ENCODE assay signal across 8 cellular contexts in the genomic region with DNA sequence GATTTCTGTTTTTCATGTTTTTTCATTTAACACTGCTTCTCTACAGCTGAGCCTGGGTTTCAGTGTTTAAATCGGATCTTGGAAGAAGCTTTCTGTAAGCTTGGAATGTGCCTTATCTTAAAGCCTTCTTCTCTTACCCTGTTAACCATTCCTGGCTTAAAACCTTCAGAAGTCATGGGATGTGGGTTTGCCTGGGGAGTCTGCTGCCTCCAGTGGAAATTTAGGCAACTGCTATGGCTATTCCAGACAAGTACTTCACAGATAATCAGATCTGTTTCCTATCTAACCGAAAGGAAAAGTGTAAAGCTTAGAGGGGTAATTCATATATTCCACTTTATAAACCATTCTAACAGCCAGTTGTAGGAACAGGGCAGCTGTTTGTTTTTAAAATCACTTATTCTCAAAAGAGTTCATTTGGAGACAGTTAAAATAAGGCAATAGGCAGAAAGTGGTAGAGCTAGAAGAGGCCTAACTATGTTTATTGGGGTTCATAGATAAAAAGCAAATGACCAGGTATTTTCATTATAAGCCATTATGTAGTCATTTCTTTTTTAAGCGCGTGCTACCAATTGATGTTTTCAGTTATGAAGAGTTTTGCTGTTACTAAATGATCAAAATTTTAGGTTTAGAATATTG.
DNase-seq lines count a peak whose midpoint lies in the region; ATAC-seq and TF ChIP-seq lines count a peak whose summit lies in the region.

No MANE protein-coding gene starts in this region.

- WGBS in gastroesophageal sphincter (ENCODE audit: low coverage in 1 of 2), 2 donors = 60 to 82% methylated on average over 3 to 4 of the region's 4 CpGs
- WGBS in psoas muscle, 3 donors = 60 to 66% (median 64%) methylated on average over 4 of the region's 4 CpGs

- peak; percentile 62 to 69 (median 66) for TF ChIP-seq CTCF in gastroesophageal sphincter (IDR thresholded peaks at IDR 0.05)
- TF ChIP-seq CTCF in psoas muscle (IDR thresholded peaks at IDR 0.05) = peak; percentile 71

- intact Hi-C loops in psoas muscle (cut with DNase I) = loop anchor here in 1 of 2 donors (10.0 kb wide), 1 partner anchor 224 kb away; a partner anchor contains a TSS

- no peak overlapping the region for H3K27ac ChIP-seq in gastroesophageal sphincter
- H3K27ac ChIP-seq in psoas muscle = no peak overlapping the region

- H3K4me1 ChIP-seq in gastroesophageal sphincter (peaks cover 0 to 44% (median 22%) of the 10 kb centered on the region in 3 donors), psoas muscle (peaks cover 7% of the 10 kb centered on the region)

- H3K4me3 ChIP-seq in gastroesophageal sphincter (no peak overlapping the region), psoas muscle (no peak overlapping the region)

- TF ChIP-seq POLR2A in gastroesophageal sphincter (IDR thresholded peaks at IDR 0.05) = no peak

- TF ChIP-seq EP300 in gastroesophageal sphincter (IDR thresholded peaks at IDR 0.05) = no peak

- no peaks in the 10 kb centered on the region for H3K9me3 ChIP-seq in gastroesophageal sphincter
- no peaks in the 10 kb centered on the region for H3K9me3 ChIP-seq in psoas muscle

- H3K36me3 ChIP-seq in gastroesophageal sphincter = no peaks in the 10 kb centered on the region
- H3K36me3 ChIP-seq in psoas muscle (ENCODE audit: insufficient read depth in 1 of 2, low read depth in 1 of 2) = no peaks in the 10 kb centered on the region

- peak; percentile 9 for DNase-seq in DMS 273 treated with DMSO at 0.1 percent for 48 hours (lab: John Stamatoyannopoulos, UW)
- peak; percentile 46 for DNase-seq in HuH-7 (ENCODE audit: low spot score)
- peak; percentile 13 for DNase-seq in SKM-1 treated with dmso at 0.1 percent for 144 hours (lab: John Stamatoyannopoulos, UW; ENCODE audit: unreplicated experiment)
- no peak for DNase-seq in psoas muscle

- H3K27me3 ChIP-seq in gastroesophageal sphincter (no peaks in the 10 kb centered on the region), psoas muscle (ENCODE audit: insufficient read depth in 3 of 3, low read length in 2 of 3) (no peaks in the 10 kb centered on the region)

- ATAC-seq in gastroesophageal sphincter (no peak), psoas muscle (peak; percentile 58 to 87 (median 81)), HG02798 (IDR thresholded peaks at IDR 0.05; ENCODE audit: poor library complexity, unreplicated experiment) (no peak), GM19324 (IDR thresholded peaks at IDR 0.05; ENCODE audit: low FRiP score, unreplicated experiment) (no peak), GM21723 (IDR thresholded peaks at IDR 0.05; ENCODE audit: unreplicated experiment) (no peak)

Comparison
In these comparisons a context has a peak if more than half of its experiments do, and no peak if none do; other contexts are left out.
1. DNase-seq: peak in DMS 273 treated with DMSO at 0.1 percent for 48 hours (single experiment), HuH-7 (single experiment) and SKM-1 treated with dmso at 0.1 percent for 144 hours (single experiment); none in psoas muscle (0 of 2).
2. ATAC-seq: peak in psoas muscle (4 of 4); none in gastroesophageal sphincter (single experiment), HG02798 (single experiment), GM19324 (single experiment) and GM21723 (single experiment).